ENCODE assay signal across 1 cellular context in genomic region chr2:36366491-36367120, GRCh38.
TF ChIP-seq lines count a peak whose summit lies in the region.

No MANE protein-coding gene starts in this region.

TF ChIP-seq in IMR-90, 13 proteins besides CTCF, POLR2A, EP300 and RAD21:
- TF ChIP-seq RFX5 (IDR thresholded peaks at IDR 0.05; ENCODE audit: low read depth, low read length) (no peak), ELK1 (IDR thresholded peaks at IDR 0.05; ENCODE audit: borderline replicate concordance, low read depth, low read length) (no peak)
